9 cellular contexts compared by ENCODE assay signal in the genomic region with DNA sequence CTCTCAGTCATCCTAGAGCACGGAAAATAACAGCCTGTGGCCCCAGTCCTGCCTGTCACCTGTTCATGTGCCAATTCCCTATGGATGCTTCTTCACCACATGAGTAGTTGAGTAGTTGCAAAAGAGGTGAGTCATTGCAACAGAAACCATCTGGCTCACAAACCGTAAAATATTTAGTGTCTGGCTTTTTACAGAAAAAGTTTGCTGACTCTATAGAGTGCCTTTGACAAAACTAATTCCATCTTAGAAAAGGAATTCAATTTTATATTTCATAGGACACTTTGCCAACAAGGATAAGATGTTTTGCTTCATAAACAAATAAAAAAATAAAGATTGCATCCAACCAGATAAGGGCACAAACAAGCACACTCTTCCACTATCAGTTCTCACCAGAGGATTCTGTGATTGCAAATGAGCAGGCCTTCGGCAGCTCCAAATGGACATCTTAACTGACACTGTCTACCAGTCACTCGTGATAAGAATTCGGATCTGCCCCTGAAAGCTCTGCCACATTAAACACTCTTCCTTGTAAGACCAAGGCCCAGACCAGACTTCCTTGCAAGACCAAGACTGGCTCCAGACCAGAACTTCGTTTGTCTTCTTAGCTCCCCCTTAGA.
DNase-seq lines count a peak whose midpoint lies in the region; ATAC-seq and TF ChIP-seq lines count a peak whose summit lies in the region.
"Had no signal": no experiment of that assay in that cellular context is flagged by ENCODE, and none has a peak within 500 bp of the region (broad histone marks: within the 10 kb centered on the region; RNA-seq: fewer than 3 reads in every experiment).

No MANE protein-coding gene starts in this region.

- no peaks in the 10 kb centered on the region for H3K27me3 ChIP-seq in heart left ventricle
- no peaks in the 10 kb centered on the region for H3K27me3 ChIP-seq in CD8-positive, alpha-beta T cell (ENCODE audit: insufficient read depth, low read length)

- DNase-seq in ACHN (peak; percentile 98), HEK293T (ENCODE audit: extremely low spot score) (peak; percentile 15), RPMI7951 (ENCODE audit: low read depth) (peak; percentile 99), heart left ventricle (peak in 1 of 5 donors; percentile 19)
- DNase-seq in CD8-positive, alpha-beta T cell: no peak
- no peak for DNase-seq in NK-92 treated with Interleukin-12 subunit alpha and Interleukin-12 subunit beta, amount 100 ng/mL, for 24 hours (lab: John Stamatoyannopoulos, UW)
- DNase-seq: GDM1 had no signal

- POLR2A ChIA-PET in HEK293T (lab: Yijun Ruan, JAX): no interaction called here
- POLR2A ChIA-PET in CD8-positive, alpha-beta T cell (lab: Charles Lee): no interaction called here

- in situ Hi-C loops in ACHN (cut with HindIII; ENCODE audit: low pct_ligation_motif_present, low pct_unique_long_range_greater_than_20kb, low sequenced_read_pairs): no loop called here

- H3K9me3 Mint-ChIP-seq in CD8-positive, alpha-beta T cell: no peaks in the 10 kb centered on the region

- no peaks in the 10 kb centered on the region for H3K9me3 ChIP-seq in heart left ventricle
- no peaks in the 10 kb centered on the region for H3K9me3 ChIP-seq in CD8-positive, alpha-beta T cell (ENCODE audit: low read length)

- no peak for TF ChIP-seq CTCF in heart left ventricle (IDR thresholded peaks at IDR 0.05)
- TF ChIP-seq CTCF in CD8-positive, alpha-beta T cell (IDR thresholded peaks at IDR 0.05): no peak

- 23 to 32% (median 27%) methylated on average over 6 of the region's 6 CpGs for WGBS in heart left ventricle, 4 donors

- H3K4me3 ChIP-seq in heart left ventricle: no peak overlapping the region
- H3K4me3 ChIP-seq in CD8-positive, alpha-beta T cell (ENCODE audit: low read depth, low read length): no peak overlapping the region

- H3K4me1 ChIP-seq in heart left ventricle: peaks cover 0 to 8% (median 0%) of the 10 kb centered on the region in 12 donors
- H3K4me1 ChIP-seq in CD8-positive, alpha-beta T cell (ENCODE audit: insufficient read depth, low read length): no peaks in the 10 kb centered on the region

- CTCF ChIA-PET in HEK293T (lab: Yijun Ruan, JAX): no interaction called here
- CTCF ChIA-PET in CD8-positive, alpha-beta T cell (lab: Charles Lee): no interaction called here

- H3K4me1 Mint-ChIP-seq in CD8-positive, alpha-beta T cell (ENCODE audit: low read depth): no peaks in the 10 kb centered on the region

- no peak overlapping the region for H3K27ac Mint-ChIP-seq in CD8-positive, alpha-beta T cell

- no peak overlapping the region for H3K4me3 Mint-ChIP-seq in CD8-positive, alpha-beta T cell

- no peaks in the 10 kb centered on the region for H3K36me3 Mint-ChIP-seq in CD8-positive, alpha-beta T cell

- no peak overlapping the region for H3K27ac ChIP-seq in heart left ventricle
- H3K27ac ChIP-seq in CD8-positive, alpha-beta T cell (ENCODE audit: low read depth, low read length): no peak overlapping the region

- intact Hi-C loops in heart left ventricle (cut with DNase I): no loop called here
- intact Hi-C loops in CD8-positive, alpha-beta T cell (cut with DNase I, micrococcal nuclease): no loop called here

- no peaks in the 10 kb centered on the region for H3K27me3 Mint-ChIP-seq in CD8-positive, alpha-beta T cell (ENCODE audit: low read depth)

- ATAC-seq in heart left ventricle (peak in 3 of 4 donors; percentile 39 to 85 (median 54)), GM21717 (IDR thresholded peaks at IDR 0.05; ENCODE audit: unreplicated experiment) (no peak), GM21737 (IDR thresholded peaks at IDR 0.05; ENCODE audit: unreplicated experiment) (no peak)
- ATAC-seq in CD8-positive, alpha-beta T cell: no peak

- no peaks in the 10 kb centered on the region for H3K36me3 ChIP-seq in heart left ventricle
- H3K36me3 ChIP-seq in CD8-positive, alpha-beta T cell (ENCODE audit: insufficient read depth, low read length): no peaks in the 10 kb centered on the region

- TF ChIP-seq POLR2A in heart left ventricle (IDR thresholded peaks at IDR 0.05): no peak

TF ChIP-seq in HEK293T, 16 proteins besides CTCF, POLR2A, EP300 and RAD21:
- TF ChIP-seq SUZ12 (IDR thresholded peaks at IDR 0.05): no peak

Comparison
In these comparisons a context has a peak if more than half of its experiments do, and no peak if none do; other contexts are left out.
1. DNase-seq: peak in ACHN (single experiment), HEK293T (single experiment) and RPMI7951 (single experiment); none in CD8-positive, alpha-beta T cell (0 of 7) and NK-92 treated with Interleukin-12 subunit alpha and Interleukin-12 subunit beta, amount 100 ng/mL, for 24 hours (single experiment).
2. ATAC-seq: peak in heart left ventricle (3 of 4); none in GM21717 (single experiment), GM21737 (single experiment) and CD8-positive, alpha-beta T cell (single experiment).